In genomic region chrX:130165181-130165702, GRCh38 we compare ENCODE assay signal across 8 cellular contexts. TPM values are rescaled to one million over a fixed set of nuclear protein-coding genes. Genes with fewer than 3 reads are reported as not detected.
A peak's percentile ranks its signal among the peaks of the same experiment; 100 is the strongest.
DNase-seq lines count a peak whose midpoint lies in the region; ATAC-seq and TF ChIP-seq lines count a peak whose summit lies in the region.

No MANE protein-coding gene starts in this region.

- DNase-seq in CD8-positive, alpha-beta T cell, result peak in 2 of 7 experiments; percentile 4 to 10
- DNase-seq in body of pancreas (no peak), suprapubic skin (ENCODE audit: low spot score in 2 of 2) (no peak), ureter (ENCODE audit: low spot score) (no peak)

- peaks cover 17% of the 10 kb centered on the region for H3K4me1 ChIP-seq in CD8-positive, alpha-beta T cell (ENCODE audit: insufficient read depth, low read length)
- H3K4me1 ChIP-seq in HUES64 (ENCODE audit: insufficient read depth, low read length) (peaks cover 5% of the 10 kb centered on the region), body of pancreas (peaks cover 25% of the 10 kb centered on the region), liver (ENCODE audit: control insufficient read depth in 4 of 4, insufficient read depth in 4 of 4, low read length in 3 of 4) (peaks cover 4 to 23% (median 16%) of the 10 kb centered on the region in 4 donors), suprapubic skin (peaks cover 14% of the 10 kb centered on the region)

- H3K36me3 Mint-ChIP-seq in CD8-positive, alpha-beta T cell, result peaks cover 8% of the 10 kb centered on the region

- WGBS in HUES64, result under 1% methylated on average over 32 of the region's 32 CpGs
- 1% methylated on average over 23 of the region's 32 CpGs; no CpG with 5 or more reads in 1 of the 2 donors for WGBS in body of pancreas, 2 donors
- under 1% methylated on average over 32 of the region's 32 CpGs for WGBS in liver
- WGBS in suprapubic skin, result 39% methylated on average over 19 of the region's 32 CpGs

- intact Hi-C loops in CD8-positive, alpha-beta T cell (cut with DNase I, micrococcal nuclease), result loop anchor here in 1 of 2 experiments (2.0 kb wide), 1 partner anchor 44 kb away; no protein-coding TSS in a partner anchor
- intact Hi-C loops in body of pancreas (cut with DNase I), result no loop called here

- no peaks in the 10 kb centered on the region for H3K27me3 ChIP-seq in CD8-positive, alpha-beta T cell (ENCODE audit: insufficient read depth, low read length)
- H3K27me3 ChIP-seq in HUES64 (ENCODE audit: insufficient read depth, low read length) (no peaks in the 10 kb centered on the region), body of pancreas (no peaks in the 10 kb centered on the region), liver (ENCODE audit: control insufficient read depth in 4 of 4, insufficient read depth in 4 of 4, low read length in 3 of 4) (no peaks in the 10 kb centered on the region), suprapubic skin (no peaks in the 10 kb centered on the region)

- peak overlapping the region; percentile 90 for H3K4me3 Mint-ChIP-seq in CD8-positive, alpha-beta T cell

- H3K4me3 ChIP-seq in CD8-positive, alpha-beta T cell (ENCODE audit: low read depth, low read length), result peak overlapping the region; percentile 57
- H3K4me3 ChIP-seq in HUES64 (ENCODE audit: low read length) (peak overlapping the region; percentile 86), body of pancreas (peak overlapping the region; percentile 22 to 30), liver (ENCODE audit: low read depth in 1 of 3, low read length in 3 of 3) (peak overlapping the region; percentile 70 to 92 (median 79)), suprapubic skin (peak overlapping the region; percentile 65)

- no peaks in the 10 kb centered on the region for H3K27me3 Mint-ChIP-seq in CD8-positive, alpha-beta T cell (ENCODE audit: low read depth)

- H3K27ac Mint-ChIP-seq in CD8-positive, alpha-beta T cell, result peak overlapping the region; percentile 90

- CTCF ChIA-PET in CD8-positive, alpha-beta T cell (lab: Charles Lee), result interaction anchor here (1.6 to 2.6 kb wide), 2 partner anchors 11 to 85 kb away, joined by 5 to 7 read pairs; no protein-coding TSS in a partner anchor

- H3K9ac ChIP-seq in HUES64 (ENCODE audit: low read depth, low read length), result peak overlapping the region; percentile 77
- peak overlapping the region; percentile 43 to 80 for H3K9ac ChIP-seq in liver (ENCODE audit: low read depth in 1 of 2, low read length in 2 of 2)

- peak overlapping the region; percentile 54 for H3K27ac ChIP-seq in CD8-positive, alpha-beta T cell (ENCODE audit: low read depth, low read length)
- H3K27ac ChIP-seq in HUES64 (ENCODE audit: low read depth, low read length) (peak overlapping the region; percentile 60; the same call in 1 of the 2 replicates), body of pancreas (peak overlapping the region; percentile 71 to 93 (median 81)), liver (ENCODE audit: low read depth in 1 of 2, low read length in 2 of 2) (peak overlapping the region; percentile 92 to 95), suprapubic skin (peak overlapping the region; percentile 89)

- H3K4me1 Mint-ChIP-seq in CD8-positive, alpha-beta T cell (ENCODE audit: low read depth), result peaks cover 37% of the 10 kb centered on the region

- TF ChIP-seq POLR2A in body of pancreas (IDR thresholded peaks at IDR 0.05) (no peak), suprapubic skin (IDR thresholded peaks at IDR 0.05) (no peak)

- TF ChIP-seq CTCF in CD8-positive, alpha-beta T cell (IDR thresholded peaks at IDR 0.05), result no peak
- TF ChIP-seq CTCF in body of pancreas (IDR thresholded peaks at IDR 0.05), result no peak
- no peak for TF ChIP-seq CTCF in liver (IDR thresholded peaks at IDR 0.05; ENCODE audit: low read depth, low read length, missing input control)
- no peak for TF ChIP-seq CTCF in suprapubic skin (IDR thresholded peaks at IDR 0.05)

- no peaks in the 10 kb centered on the region for H3K36me3 ChIP-seq in CD8-positive, alpha-beta T cell (ENCODE audit: insufficient read depth, low read length)
- H3K36me3 ChIP-seq in HUES64 (ENCODE audit: insufficient read depth, low read length) (no peaks in the 10 kb centered on the region; the same call in 1 of the 2 replicates), body of pancreas (replicated peaks in 1 of 2; ENCODE audit: insufficient read depth in 1 of 2, low read depth in 2 of 2) (no peaks in the 10 kb centered on the region), liver (ENCODE audit: control insufficient read depth in 4 of 4, insufficient read depth in 3 of 4, low read depth in 1 of 4, low read length in 3 of 4) (no peaks in the 10 kb centered on the region), suprapubic skin (no peaks in the 10 kb centered on the region)

- TF ChIP-seq EP300 in suprapubic skin (IDR thresholded peaks at IDR 0.05), result no peak

- TF ChIP-seq RAD21 in liver (IDR thresholded peaks at IDR 0.05), result no peak

- H3K9me3 Mint-ChIP-seq in CD8-positive, alpha-beta T cell, result no peaks in the 10 kb centered on the region

- ATAC-seq in CD8-positive, alpha-beta T cell, result no peak
- ATAC-seq in body of pancreas (no peak), GM21423 (IDR thresholded peaks at IDR 0.05; ENCODE audit: unreplicated experiment) (no peak), HG03520 (IDR thresholded peaks at IDR 0.05; ENCODE audit: unreplicated experiment) (no peak)

- POLR2A ChIA-PET in CD8-positive, alpha-beta T cell (lab: Charles Lee), result interaction anchor here (0.6 to 0.7 kb wide), 2 partner anchors 22 to 79 kb away, joined by 3 to 4 read pairs; no protein-coding TSS in a partner anchor

- H3K9me3 ChIP-seq in CD8-positive, alpha-beta T cell (ENCODE audit: low read length), result no peaks in the 10 kb centered on the region
- H3K9me3 ChIP-seq in HUES64 (ENCODE audit: insufficient read depth, low read depth, low read length) (no peaks in the 10 kb centered on the region), body of pancreas (no peaks in the 10 kb centered on the region), liver (ENCODE audit: control insufficient read depth in 4 of 4, low read length in 3 of 4) (no peaks in the 10 kb centered on the region), suprapubic skin (no peaks in the 10 kb centered on the region)

TF ChIP-seq in liver, 16 proteins besides CTCF, POLR2A, EP300 and RAD21:
- TF ChIP-seq SP1 (IDR thresholded peaks at IDR 0.05), result no peak
- no peak for TF ChIP-seq FOXA2 (IDR thresholded peaks at IDR 0.05)
- no peak for TF ChIP-seq YY1 (IDR thresholded peaks at IDR 0.05)
- no peak for TF ChIP-seq GABPA (IDR thresholded peaks at IDR 0.05 in 1 of 2, conservative IDR thresholded peaks at IDR 0.05 in 1 of 2)
- no peak for TF ChIP-seq RXRA (IDR thresholded peaks at IDR 0.05)
- TF ChIP-seq FOXA1 (IDR thresholded peaks at IDR 0.05), result no peak

RNA-seq across cellular contexts. Expression of gene AIFM1, which starts 0.4 kb away (rescaled TPM):
- total RNA-seq in CD8-positive, alpha-beta T cell, result 1 to 10 TPM; 4.4 to 4.9 TPM
- 34.4 TPM for polyA plus RNA-seq in HUES64 (2013, experiment 1 of 2)
- polyA plus RNA-seq in HUES64 (2013, experiment 2 of 2), result 36.2 TPM
- total RNA-seq in body of pancreas (10 to 100 TPM; 14.8 to 22.4 TPM), liver (10 to 100 TPM; 33.1 to 60.6 TPM), suprapubic skin (10 to 100 TPM in 1 of 4 donors, 1 to 10 TPM in 3; 7.6 to 11.9 (median 9.3) TPM), ureter (28.5 TPM)
- 10 to 100 TPM; 72.2 to 79.0 TPM for polyA plus RNA-seq in liver

RNA-seq across cellular contexts. Expression of gene RAB33A, which starts 6.5 kb away (rescaled TPM):
- 1 to 10 TPM; 9.2 to 9.7 TPM for total RNA-seq in CD8-positive, alpha-beta T cell
- 4.8 TPM for polyA plus RNA-seq in HUES64 (2013, experiment 1 of 2)
- polyA plus RNA-seq in HUES64 (2013, experiment 2 of 2), result 5.3 TPM
- total RNA-seq in body of pancreas (under 1 TPM in 1 of 2 donors, not detected in 1; 0.78 TPM), liver (under 1 TPM; 0.50 to 0.61 TPM), suprapubic skin (not detected), ureter (1.9 TPM)
- under 1 TPM; 0.13 to 0.59 TPM for polyA plus RNA-seq in liver

RNA-seq across cellular contexts. Expression of gene ELF4, which starts 54.9 kb away (rescaled TPM):
- total RNA-seq in CD8-positive, alpha-beta T cell, result 10 to 100 TPM; 11.7 to 13.8 TPM
- 0.40 TPM for polyA plus RNA-seq in HUES64 (2013, experiment 1 of 2)
- 0.82 TPM for polyA plus RNA-seq in HUES64 (2013, experiment 2 of 2)
- total RNA-seq in body of pancreas (1 to 10 TPM; 1.6 to 3.6 TPM), liver (1 to 10 TPM; 1.6 to 4.7 TPM), suprapubic skin (10 to 100 TPM; 17.3 to 26.3 (median 21.6) TPM), ureter (28.7 TPM)
- polyA plus RNA-seq in liver, result 1 to 10 TPM in 1 of 2 donors, under 1 TPM in 1; 0.35 to 1.3 TPM

Comparison
In these comparisons a context has a peak if more than half of its experiments do, and no peak if none do; other contexts are left out.
1. H3K4me3 ChIP-seq: peak in every context shown above with its lines; median percentile 86 in HUES64; 79 in liver; 65 in suprapubic skin; 57 in CD8-positive, alpha-beta T cell; 26 in body of pancreas.